Comparison of ENCODE assay signal across 8 cellular contexts in the genomic region with DNA sequence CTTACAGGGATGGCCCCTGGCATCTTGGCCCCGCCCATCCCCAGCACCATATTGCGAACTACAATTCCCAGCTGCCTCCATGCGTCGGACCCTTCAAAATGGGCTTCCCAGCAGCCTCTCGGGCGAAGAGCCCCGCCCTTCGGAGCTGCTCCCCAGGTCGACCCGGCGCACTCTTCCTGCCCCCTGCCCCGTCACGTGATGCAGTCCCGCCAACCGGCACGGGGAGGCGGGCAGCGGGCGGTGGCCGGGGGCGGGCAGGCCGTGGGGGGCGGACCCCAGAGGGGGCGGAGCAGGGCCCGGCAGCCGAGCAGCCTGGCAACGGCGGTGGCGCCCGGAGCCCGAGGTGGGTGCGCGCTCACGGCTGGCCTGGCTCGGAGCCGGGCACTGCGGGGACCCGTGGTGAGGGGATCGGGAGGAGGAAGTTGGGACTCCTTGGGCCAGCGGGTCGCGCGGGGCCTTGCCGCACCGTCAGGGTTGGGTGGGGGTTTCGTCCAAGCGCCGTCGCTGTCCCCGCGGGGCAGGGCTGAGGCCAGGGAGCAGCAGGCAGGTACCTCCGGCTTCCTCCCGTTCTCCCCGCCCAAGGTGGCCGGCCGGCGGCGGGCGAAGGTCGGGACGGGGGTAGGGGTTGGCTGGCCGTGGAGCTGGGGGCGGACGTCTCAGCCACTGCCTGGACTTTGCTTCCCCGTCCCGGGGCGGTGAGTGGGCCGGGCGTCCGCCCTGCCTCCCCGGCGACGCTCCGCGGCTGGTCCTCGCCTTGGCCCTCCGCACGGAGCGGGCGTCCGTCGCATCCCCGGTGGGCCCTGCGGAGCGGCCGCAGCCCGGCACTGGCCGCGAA. TPM values are rescaled to one million over a fixed set of nuclear protein-coding genes. Genes with fewer than 3 reads are reported as not detected.
DNase-seq lines count a peak whose midpoint lies in the region; ATAC-seq and TF ChIP-seq lines count a peak whose summit lies in the region.

Gene MTM1 (plus strand): TSS at position 302 of the 835 bp plus-strand sequence. CDS start 23,994 bp downstream, outside the sequence.

- peak in 3 of 11 experiments; percentile 16 to 26 (median 21) for TF ChIP-seq CTCF in spleen (IDR thresholded peaks at IDR 0.05 in 8 of 11, conservative IDR thresholded peaks at IDR 0.05 in 3 of 11)

- TF ChIP-seq POLR2A in GM19099 (IDR thresholded peaks at IDR 0.05; ENCODE audit: extremely low read depth, insufficient read length, low read depth) (peak; percentile 52), spleen (IDR thresholded peaks at IDR 0.05) (peak in 1 of 3 donors; percentile 66)

- no peaks in the 10 kb centered on the region for H3K36me3 ChIP-seq in spleen

- intact Hi-C loops in spleen (cut with DNase I; ENCODE audit: low total_unique reads) = no loop called here

- peaks cover 7 to 47% (median 41%) of the 10 kb centered on the region in 6 donors for H3K4me1 ChIP-seq in spleen

- H3K4me3 ChIP-seq in spleen = peak within 1 kb of the TSS; percentile 54 to 89 (median 67)

- peak; percentile 93 for ATAC-seq in HG03378 (IDR thresholded peaks at IDR 0.05; ENCODE audit: unreplicated experiment)
- peak; percentile 91 for ATAC-seq in activated CD4-positive, CD25-positive, alpha-beta regulatory T cell treated with anti-CD3 and anti-CD28 coated beads, Interleukin-2, amount 50 U/mL, for 24 hours

- 0 to 44% (median 1%) methylated on average over 2 to 89 of the region's 89 CpGs for WGBS in spleen, 5 donors

- peak within 1 kb of the TSS; percentile 80 to 98 (median 94) for H3K27ac ChIP-seq in spleen

- H3K9me3 ChIP-seq in spleen = no peaks in the 10 kb centered on the region

- DNase-seq in AG20443 (ENCODE audit: low spot score) = peak; percentile 97
- peak; percentile 86 for DNase-seq in NCI-H446 treated with DMSO at 0.1 percent for 48 hours (lab: John Stamatoyannopoulos, UW)
- DNase-seq in cerebellar cortex (ENCODE audit: low spot score) = peak; percentile 95
- DNase-seq in iris pigment epithelial cell (ENCODE audit: low read depth) = peak; percentile 95
- DNase-seq in spleen = peak; percentile 97

- no peaks in the 10 kb centered on the region for H3K27me3 ChIP-seq in spleen (replicated peaks in 1 of 7)

RNA-seq across cellular contexts. Expression of gene MTM1, which starts in this region (rescaled TPM):
- total RNA-seq in spleen = 10 to 100 TPM; 24.9 to 39.5 (median 27.1) TPM
- 1 to 10 TPM; 6.3 to 9.8 (median 7.0) TPM for polyA plus RNA-seq in spleen

Comparison
In these comparisons a context has a peak if more than half of its experiments do, and no peak if none do; other contexts are left out.
1. Peak in every context shown above with its lines: DNase-seq, ATAC-seq, H3K4me3 ChIP-seq and H3K27ac ChIP-seq.